In genomic region chr17:19270951-19271611, GRCh38 we compare ENCODE assay signal across 11 cellular contexts. TPM values are rescaled to one million over a fixed set of nuclear protein-coding genes. Genes with fewer than 3 reads are reported as not detected.
DNase-seq lines count a peak whose midpoint lies in the region; ATAC-seq and TF ChIP-seq lines count a peak whose summit lies in the region.
"Had no signal": no experiment of that assay in that cellular context is flagged by ENCODE, and none has a peak within 500 bp of the region (broad histone marks: within the 10 kb centered on the region; RNA-seq: fewer than 3 reads in every experiment).

No MANE protein-coding gene starts in this region.

- intact Hi-C loops in Right ventricle myocardium superior (cut with DNase I), result no loop called here

- DNase-seq in Right ventricle myocardium superior, result peak; percentile 69
- no peak for DNase-seq in DMS53 treated with DMSO at 0.1 percent for 48 hours (lab: John Stamatoyannopoulos, UW; ENCODE audit: unreplicated experiment)
- DNase-seq in SHP77 treated with DMSO at 0.1 percent for 48 hours (lab: John Stamatoyannopoulos, UW), result no peak
- DNase-seq in HT-29 (ENCODE audit: low spot score), result no peak
- DNase-seq: H7, NCI-H2081 treated with DMSO at 0.1 percent for 48 hours had no signal

- ATAC-seq in GM19463 (IDR thresholded peaks at IDR 0.05; ENCODE audit: unreplicated experiment), result peak; percentile 66
- ATAC-seq in HG03442 (IDR thresholded peaks at IDR 0.05; ENCODE audit: unreplicated experiment), result peak; percentile 77
- peak; percentile 82 for ATAC-seq in Right ventricle myocardium superior (ENCODE audit: poor library complexity)
- no peak for ATAC-seq in GM19455 (IDR thresholded peaks at IDR 0.05; ENCODE audit: unreplicated experiment)

- no peak for TF ChIP-seq CTCF in C4-2B (conservative IDR thresholded peaks at IDR 0.05)

- H3K27ac ChIP-seq in C4-2B, result peak overlapping the region; percentile 85
- H3K27ac ChIP-seq: BLaER1 treated with 17β-estradiol and CSF1 and Interleukin-3, amounts not matched to agents 10 nM and 100 nM had no signal

RNA-seq across cellular contexts. Expression of gene EPN2, which starts 33.9 kb away (rescaled TPM):
- 91.0 TPM for total RNA-seq in Right ventricle myocardium superior
- total RNA-seq in HT-29 (2014; rRNA removed; shearing (Covaris generic)), result 16.8 and 18.1 TPM in 2 replicates
